1 cellular context compared by ENCODE assay signal in the genomic region with DNA sequence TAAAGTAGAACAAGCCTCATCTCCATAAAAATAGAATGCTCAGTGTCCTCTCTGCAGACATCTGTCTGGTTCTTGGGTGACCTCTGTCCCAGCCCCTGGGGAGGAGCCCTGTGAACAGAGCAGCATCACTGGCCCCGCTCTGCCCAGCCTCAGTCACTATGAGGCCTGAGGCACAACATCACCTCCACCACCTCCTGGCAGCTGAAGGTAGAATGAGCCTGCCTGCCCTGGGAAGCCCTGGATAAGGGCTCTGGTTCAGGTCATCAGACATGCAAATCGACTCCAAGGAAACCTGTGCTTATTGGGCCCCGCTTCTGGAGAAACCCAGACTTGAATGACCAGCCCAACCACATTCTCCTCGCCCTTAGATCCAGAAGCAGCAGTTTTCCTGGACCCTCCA.
TF ChIP-seq lines count a peak whose summit lies in the region.

No MANE protein-coding gene starts in this region.

TF ChIP-seq in GM23338, 12 proteins besides CTCF, POLR2A, EP300 and RAD21:
- TF ChIP-seq REST (IDR thresholded peaks at IDR 0.05; ENCODE audit: unreplicated experiment) = no peak
- TF ChIP-seq NANOG (IDR thresholded peaks at IDR 0.05; ENCODE audit: borderline replicate concordance) = no peak
- TF ChIP-seq, protein P1, sequence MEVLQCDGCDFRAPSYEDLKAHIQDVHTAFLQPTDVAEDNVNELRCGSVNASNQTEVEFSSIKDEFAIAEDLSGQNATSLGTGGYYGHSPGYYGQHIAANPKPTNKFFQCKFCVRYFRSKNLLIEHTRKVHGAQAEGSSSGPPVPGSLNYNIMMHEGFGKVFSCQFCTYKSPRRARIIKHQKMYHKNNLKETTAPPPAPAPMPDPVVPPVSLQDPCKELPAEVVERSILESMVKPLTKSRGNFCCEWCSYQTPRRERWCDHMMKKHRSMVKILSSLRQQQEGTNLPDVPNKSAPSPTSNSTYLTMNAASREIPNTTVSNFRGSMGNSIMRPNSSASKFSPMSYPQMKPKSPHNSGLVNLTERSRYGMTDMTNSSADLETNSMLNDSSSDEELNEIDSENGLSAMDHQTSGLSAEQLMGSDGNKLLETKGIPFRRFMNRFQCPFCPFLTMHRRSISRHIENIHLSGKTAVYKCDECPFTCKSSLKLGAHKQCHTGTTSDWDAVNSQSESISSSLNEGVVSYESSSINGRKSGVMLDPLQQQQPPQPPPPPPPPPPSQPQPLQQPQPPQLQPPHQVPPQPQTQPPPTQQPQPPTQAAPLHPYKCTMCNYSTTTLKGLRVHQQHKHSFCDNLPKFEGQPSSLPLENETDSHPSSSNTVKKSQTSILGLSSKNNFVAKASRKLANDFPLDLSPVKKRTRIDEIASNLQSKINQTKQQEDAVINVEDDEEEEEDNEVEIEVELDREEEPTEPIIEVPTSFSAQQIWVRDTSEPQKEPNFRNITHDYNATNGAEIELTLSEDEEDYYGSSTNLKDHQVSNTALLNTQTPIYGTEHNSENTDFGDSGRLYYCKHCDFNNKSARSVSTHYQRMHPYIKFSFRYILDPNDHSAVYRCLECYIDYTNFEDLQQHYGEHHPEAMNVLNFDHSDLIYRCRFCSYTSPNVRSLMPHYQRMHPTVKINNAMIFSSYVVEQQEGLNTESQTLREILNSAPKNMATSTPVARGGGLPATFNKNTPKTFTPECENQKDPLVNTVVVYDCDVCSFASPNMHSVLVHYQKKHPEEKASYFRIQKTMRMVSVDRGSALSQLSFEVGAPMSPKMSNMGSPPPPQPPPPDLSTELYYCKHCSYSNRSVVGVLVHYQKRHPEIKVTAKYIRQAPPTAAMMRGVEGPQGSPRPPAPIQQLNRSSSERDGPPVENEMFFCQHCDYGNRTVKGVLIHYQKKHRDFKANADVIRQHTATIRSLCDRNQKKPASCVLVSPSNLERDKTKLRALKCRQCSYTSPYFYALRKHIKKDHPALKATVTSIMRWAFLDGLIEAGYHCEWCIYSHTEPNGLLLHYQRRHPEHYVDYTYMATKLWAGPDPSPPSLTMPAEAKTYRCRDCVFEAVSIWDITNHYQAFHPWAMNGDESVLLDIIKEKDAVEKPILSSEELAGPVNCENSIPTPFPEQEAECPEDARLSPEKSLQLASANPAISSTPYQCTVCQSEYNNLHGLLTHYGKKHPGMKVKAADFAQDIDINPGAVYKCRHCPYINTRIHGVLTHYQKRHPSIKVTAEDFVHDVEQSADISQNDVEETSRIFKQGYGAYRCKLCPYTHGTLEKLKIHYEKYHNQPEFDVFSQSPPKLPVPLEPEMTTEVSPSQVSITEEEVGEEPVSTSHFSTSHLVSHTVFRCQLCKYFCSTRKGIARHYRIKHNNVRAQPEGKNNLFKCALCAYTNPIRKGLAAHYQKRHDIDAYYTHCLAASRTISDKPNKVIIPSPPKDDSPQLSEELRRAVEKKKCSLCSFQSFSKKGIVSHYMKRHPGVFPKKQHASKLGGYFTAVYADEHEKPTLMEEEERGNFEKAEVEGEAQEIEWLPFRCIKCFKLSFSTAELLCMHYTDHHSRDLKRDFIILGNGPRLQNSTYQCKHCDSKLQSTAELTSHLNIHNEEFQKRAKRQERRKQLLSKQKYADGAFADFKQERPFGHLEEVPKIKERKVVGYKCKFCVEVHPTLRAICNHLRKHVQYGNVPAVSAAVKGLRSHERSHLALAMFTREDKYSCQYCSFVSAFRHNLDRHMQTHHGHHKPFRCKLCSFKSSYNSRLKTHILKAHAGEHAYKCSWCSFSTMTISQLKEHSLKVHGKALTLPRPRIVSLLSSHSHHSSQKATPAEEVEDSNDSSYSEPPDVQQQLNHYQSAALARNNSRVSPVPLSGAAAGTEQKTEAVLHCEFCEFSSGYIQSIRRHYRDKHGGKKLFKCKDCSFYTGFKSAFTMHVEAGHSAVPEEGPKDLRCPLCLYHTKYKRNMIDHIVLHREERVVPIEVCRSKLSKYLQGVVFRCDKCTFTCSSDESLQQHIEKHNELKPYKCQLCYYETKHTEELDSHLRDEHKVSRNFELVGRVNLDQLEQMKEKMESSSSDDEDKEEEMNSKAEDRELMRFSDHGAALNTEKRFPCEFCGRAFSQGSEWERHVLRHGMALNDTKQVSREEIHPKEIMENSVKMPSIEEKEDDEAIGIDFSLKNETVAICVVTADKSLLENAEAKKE (CRISPR knock-in tag; IDR thresholded peaks at IDR 0.05) = no peak
- TF ChIP-seq CREB1 (CRISPR knock-in tag; IDR thresholded peaks at IDR 0.05; ENCODE audit: low read depth) = no peak
- TF ChIP-seq POLR2AphosphoS5 (IDR thresholded peaks at IDR 0.05; ENCODE audit: low read depth) = no peak
- TF ChIP-seq ETS1 (IDR thresholded peaks at IDR 0.05) = no peak
TF ChIP-seq in GM23338: peak in this region for 0.
